Comparison of ENCODE assay signal across 22 cellular contexts in genomic region chr3:36678216-36679013, GRCh38.
A peak's percentile ranks its signal among the peaks of the same experiment; 100 is the strongest.
DNase-seq lines count a peak whose midpoint lies in the region; TF ChIP-seq lines count a peak whose summit lies in the region.
"Had no signal": no experiment of that assay in that cellular context is flagged by ENCODE, and none has a peak within 500 bp of the region (broad histone marks: within the 10 kb centered on the region; RNA-seq: fewer than 3 reads in every experiment).

No MANE protein-coding gene starts in this region.

- H3K36me3 ChIP-seq in spleen, result no peaks in the 10 kb centered on the region
- H3K36me3 ChIP-seq: esophagus muscularis mucosa had no signal

- TF ChIP-seq CTCF in chondrocyte (IDR thresholded peaks at IDR 0.05) (no peak), spleen (IDR thresholded peaks at IDR 0.05 in 8 of 11, conservative IDR thresholded peaks at IDR 0.05 in 3 of 11) (no peak)

- peaks cover 0 to 65% (median 55%) of the 10 kb centered on the region in 8 donors for H3K9me3 ChIP-seq in spleen
- H3K9me3 ChIP-seq: body of pancreas, testis had no signal

- 79 to 95% (median 86%) methylated on average over 2 of the region's 2 CpGs for WGBS in spleen, 5 donors

- no peak overlapping the region for H3K27ac ChIP-seq in spleen
- H3K27ac ChIP-seq: body of pancreas, esophagus muscularis mucosa, testis had no signal

- no peaks in the 10 kb centered on the region for H3K4me1 ChIP-seq in spleen
- H3K4me1 ChIP-seq: body of pancreas, esophagus muscularis mucosa, testis had no signal

- TF ChIP-seq POLR2A in spleen (IDR thresholded peaks at IDR 0.05), result no peak

- H3K27me3 Mint-ChIP-seq in chondrocyte (ENCODE audit: low read depth), result no peaks in the 10 kb centered on the region
- H3K27me3 Mint-ChIP-seq in T-helper 2 cell treated with Interferon-gamma antibody and Interleukin-4, amounts not matched to agents 5 μg/mL and 100 μg/mL, for 36 hours (ENCODE audit: low read depth), result no peaks in the 10 kb centered on the region
- H3K27me3 Mint-ChIP-seq: activated CD4-positive, alpha-beta T cell treated with anti-CD3 and anti-CD28 coated beads, Interleukin-2, amount 10 ng/mL, durations not matched to agents 24 days and 14 days had no signal

- H3K9me3 Mint-ChIP-seq in chondrocyte (ENCODE audit: low read depth), result peaks cover 23% of the 10 kb centered on the region
- peaks cover 41% of the 10 kb centered on the region for H3K9me3 Mint-ChIP-seq in T-helper 2 cell treated with Interferon-gamma antibody and Interleukin-4, amounts not matched to agents 5 μg/mL and 100 μg/mL, for 36 hours

- peak overlapping the region; percentile 99 for H3K27ac Mint-ChIP-seq in chondrocyte (ENCODE audit: unreplicated experiment)
- H3K27ac Mint-ChIP-seq in T-helper 2 cell treated with Interferon-gamma antibody and Interleukin-4, amounts not matched to agents 5 μg/mL and 100 μg/mL, for 36 hours, result no peak overlapping the region
- H3K27ac Mint-ChIP-seq: activated CD4-positive, alpha-beta T cell treated with anti-CD3 and anti-CD28 coated beads, Interleukin-2, amount 10 ng/mL, durations not matched to agents 24 days and 14 days; activated naive CD4-positive, alpha-beta T cell treated with anti-CD3 and anti-CD28 coated beads for 36 hours had no signal

- DNase-seq in EL, result peak; percentile 80
- DNase-seq in OCI-M1 (lab: John Stamatoyannopoulos, UW), result peak; percentile 57
- no peak for DNase-seq in chondrocyte (ENCODE audit: low spot score)
- peak; percentile 53 for DNase-seq in non-pigmented ciliary epithelial cell (ENCODE audit: low read depth)
- DNase-seq in LoVo (ENCODE audit: low spot score), result no peak
- DNase-seq in SIG-M5 treated with dmso at 0.1 percent for 504 hours (lab: John Stamatoyannopoulos, UW; ENCODE audit: unreplicated experiment), result no peak
- DNase-seq in T-helper 2 cell treated with Interferon-gamma antibody and Interleukin-4, amounts not matched to agents 5 μg/mL and 100 μg/mL, for 36 hours (ENCODE audit: low spot score), result no peak
- no peak for DNase-seq in spleen
- DNase-seq: activated CD4-positive, alpha-beta T cell treated with anti-CD3 and anti-CD28 coated beads, Interleukin-2, amount 10 ng/mL, durations not matched to agents 24 days and 14 days; activated CD8-positive, alpha-beta memory T cell treated with anti-CD3 and anti-CD28 coated beads, Interleukin-2, amount 50 U/mL, for 48 hours; activated naive CD4-positive, alpha-beta T cell treated with anti-CD3 and anti-CD28 coated beads for 36 hours; body of pancreas; C1 segment of cervical spinal cord; DND-41; hippocampal formation; NK-92 treated with Interleukin-12 subunit alpha and Interleukin-12 subunit beta, amount 100 ng/mL, for 24 hours; nucleus accumbens; SHP77 treated with DMSO at 0.1 percent for 48 hours; stimulated activated CD4-positive, alpha-beta T cell treated with anti-CD3 and anti-CD28 coated beads, Interleukin-4, amount 100 ng/mL, for 4 hours; T1000; testis had no signal

- peaks cover 38% of the 10 kb centered on the region for H3K4me1 Mint-ChIP-seq in chondrocyte (ENCODE audit: low read depth)
- H3K4me1 Mint-ChIP-seq in T-helper 2 cell treated with Interferon-gamma antibody and Interleukin-4, amounts not matched to agents 5 μg/mL and 100 μg/mL, for 36 hours (ENCODE audit: low read depth), result no peaks in the 10 kb centered on the region
- H3K4me1 Mint-ChIP-seq: activated CD4-positive, alpha-beta T cell treated with anti-CD3 and anti-CD28 coated beads, Interleukin-2, amount 10 ng/mL, durations not matched to agents 24 days and 14 days had no signal

- H3K27me3 ChIP-seq in spleen (replicated peaks in 1 of 7), result no peaks in the 10 kb centered on the region
- H3K27me3 ChIP-seq: body of pancreas, esophagus muscularis mucosa, testis had no signal

- intact Hi-C loops in spleen (cut with DNase I; ENCODE audit: low total_unique reads), result no loop called here

- no peak overlapping the region for H3K4me3 Mint-ChIP-seq in chondrocyte (ENCODE audit: unreplicated experiment)
- H3K4me3 Mint-ChIP-seq in T-helper 2 cell treated with Interferon-gamma antibody and Interleukin-4, amounts not matched to agents 5 μg/mL and 100 μg/mL, for 36 hours, result no peak overlapping the region
- H3K4me3 Mint-ChIP-seq: activated CD4-positive, alpha-beta T cell treated with anti-CD3 and anti-CD28 coated beads, Interleukin-2, amount 10 ng/mL, durations not matched to agents 24 days and 14 days; activated naive CD4-positive, alpha-beta T cell treated with anti-CD3 and anti-CD28 coated beads for 36 hours had no signal

- H3K4me3 ChIP-seq in spleen, result no peak overlapping the region
- H3K4me3 ChIP-seq: body of pancreas, esophagus muscularis mucosa, testis had no signal

- H3K36me3 Mint-ChIP-seq in chondrocyte (ENCODE audit: low read depth), result peaks cover 13% of the 10 kb centered on the region
- H3K36me3 Mint-ChIP-seq in T-helper 2 cell treated with Interferon-gamma antibody and Interleukin-4, amounts not matched to agents 5 μg/mL and 100 μg/mL, for 36 hours (ENCODE audit: low read depth), result no peaks in the 10 kb centered on the region

Comparison
In these comparisons a context has a peak if more than half of its experiments do, and no peak if none do; other contexts are left out.
1. DNase-seq: peak in EL (single experiment), OCI-M1 (single experiment) and non-pigmented ciliary epithelial cell (single experiment); none in chondrocyte (single experiment), LoVo (single experiment), SIG-M5 treated with dmso at 0.1 percent for 504 hours (single experiment), T-helper 2 cell treated with Interferon-gamma antibody and Interleukin-4, amounts not matched to agents 5 μg/mL and 100 μg/mL, for 36 hours (single experiment) and spleen (single experiment).